ENCODE assay signal across 19 cellular contexts in genomic region chr3:46907271-46907670, GRCh38. TPM values are rescaled to one million over a fixed set of nuclear protein-coding genes. Genes with fewer than 3 reads are reported as not detected.
"Had no signal": no experiment of that assay in that cellular context is flagged by ENCODE, and none has a peak within 500 bp of the region (broad histone marks: within the 10 kb centered on the region; RNA-seq: fewer than 3 reads in every experiment).

No MANE protein-coding gene starts in this region.

- H3K9me3 Mint-ChIP-seq: activated CD4-positive, alpha-beta memory T cell treated with anti-CD3 and anti-CD28 coated beads for 36 hours; activated T-helper 17 cell treated with anti-CD3 and anti-CD28 coated beads, Interleukin-2, amount 50 U/mL, for 72 hours; central memory CD8-positive, alpha-beta T cell; naive thymus-derived CD8-positive, alpha-beta T cell; stimulated activated naive B cell treated with anti-CD40 and anti-IgM and Interleukin-4, amounts not matched to agents 10 μg/mL and 1 μg/mL and 100 μg/mL, for 72 hours had no signal

- H3K36me3 Mint-ChIP-seq: activated CD4-positive, alpha-beta memory T cell treated with anti-CD3 and anti-CD28 coated beads for 36 hours had no signal

- H3K27ac Mint-ChIP-seq: activated CD4-positive, alpha-beta memory T cell treated with anti-CD3 and anti-CD28 coated beads for 36 hours; activated T-helper 17 cell treated with anti-CD3 and anti-CD28 coated beads, Interleukin-2, amount 50 U/mL, for 72 hours; stimulated activated naive B cell treated with anti-CD40 and anti-IgM and Interleukin-4, amounts not matched to agents 10 μg/mL and 1 μg/mL and 100 μg/mL, for 72 hours had no signal

- DNase-seq: activated CD4-positive, alpha-beta memory T cell treated with anti-CD3 and anti-CD28 coated beads for 36 hours; activated CD4-positive, alpha-beta T cell treated with anti-CD3 and anti-CD28 coated beads for 4 hours; activated naive CD4-positive, alpha-beta T cell; anterior cingulate cortex; brain microvascular endothelial cell; erythroblast; foreskin melanocyte; mesendoderm; stimulated activated naive B cell treated with anti-CD40 and anti-IgM and Interleukin-4, amounts not matched to agents 10 μg/mL and 1 μg/mL and 100 μg/mL, for 72 hours; thyroid gland; WERI-Rb-1 had no signal

- H3K4me3 ChIP-seq: coronary artery, ovary, thyroid gland, vagina had no signal

- H3K4me1 Mint-ChIP-seq: activated T-helper 17 cell treated with anti-CD3 and anti-CD28 coated beads, Interleukin-2, amount 50 U/mL, for 72 hours had no signal

- ATAC-seq: activated T-helper 17 cell treated with anti-CD3 and anti-CD28 coated beads, Interleukin-2, amount 50 U/mL, for 72 hours; naive thymus-derived CD8-positive, alpha-beta T cell; sciatic nerve; stimulated activated naive B cell treated with anti-CD40 and anti-IgM and Interleukin-4, amounts not matched to agents 10 μg/mL and 1 μg/mL and 100 μg/mL, for 72 hours had no signal

- H3K27me3 ChIP-seq: brain microvascular endothelial cell, ovary, thyroid gland, vagina had no signal

- H3K4me3 Mint-ChIP-seq: activated CD4-positive, alpha-beta memory T cell treated with anti-CD3 and anti-CD28 coated beads for 36 hours; activated T-helper 17 cell treated with anti-CD3 and anti-CD28 coated beads, Interleukin-2, amount 50 U/mL, for 72 hours; central memory CD8-positive, alpha-beta T cell; naive thymus-derived CD8-positive, alpha-beta T cell; stimulated activated naive B cell treated with anti-CD40 and anti-IgM and Interleukin-4, amounts not matched to agents 10 μg/mL and 1 μg/mL and 100 μg/mL, for 72 hours had no signal

- H3K27me3 Mint-ChIP-seq: activated CD4-positive, alpha-beta memory T cell treated with anti-CD3 and anti-CD28 coated beads for 36 hours; activated T-helper 17 cell treated with anti-CD3 and anti-CD28 coated beads, Interleukin-2, amount 50 U/mL, for 72 hours; central memory CD8-positive, alpha-beta T cell; stimulated activated naive B cell treated with anti-CD40 and anti-IgM and Interleukin-4, amounts not matched to agents 10 μg/mL and 1 μg/mL and 100 μg/mL, for 72 hours had no signal

- H3K9me3 ChIP-seq: ovary, thyroid gland, vagina had no signal

- H3K27ac ChIP-seq: brain microvascular endothelial cell, ovary, thyroid gland, vagina, WERI-Rb-1 had no signal

- H3K36me3 ChIP-seq: brain microvascular endothelial cell, ovary, thyroid gland, vagina, WERI-Rb-1 had no signal

RNA-seq across cellular contexts. Expression of gene PTH1R, which starts 29.8 kb away (rescaled TPM):
- total RNA-seq: activated CD4-positive, alpha-beta memory T cell treated with anti-CD3 and anti-CD28 coated beads for 36 hours; activated T-helper 17 cell treated with anti-CD3 and anti-CD28 coated beads, Interleukin-2, amount 50 U/mL, for 72 hours; naive thymus-derived CD8-positive, alpha-beta T cell; T-helper 2 cell treated with Interferon-gamma antibody and Interleukin-4, amounts not matched to agents 100 ng/mL and 5 ng/mL, for 36 hours had no signal
- polyA plus RNA-seq: naive thymus-derived CD8-positive, alpha-beta T cell had no signal

RNA-seq across cellular contexts. Expression of gene MYL3, which starts 44.0 kb away (rescaled TPM):
- total RNA-seq: activated CD4-positive, alpha-beta memory T cell treated with anti-CD3 and anti-CD28 coated beads for 36 hours; activated T-helper 17 cell treated with anti-CD3 and anti-CD28 coated beads, Interleukin-2, amount 50 U/mL, for 72 hours; naive thymus-derived CD8-positive, alpha-beta T cell; T-helper 2 cell treated with Interferon-gamma antibody and Interleukin-4, amounts not matched to agents 100 ng/mL and 5 ng/mL, for 36 hours; vagina had no signal
- polyA plus RNA-seq: naive thymus-derived CD8-positive, alpha-beta T cell had no signal
